ENCODE assay signal across 2 cellular contexts in genomic region chr6:38588631-38589366, GRCh38.
A peak's percentile ranks its signal among the peaks of the same experiment; 100 is the strongest.
TF ChIP-seq lines count a peak whose summit lies in the region.

No MANE protein-coding gene starts in this region.

TF ChIP-seq in K562, 482 proteins besides CTCF, POLR2A, EP300 and RAD21:
- TF ChIP-seq GTF2B (IDR thresholded peaks at IDR 0.05; ENCODE audit: extremely low read depth, insufficient read length) (no peak), CEBPG (CRISPR knock-in tag; IDR thresholded peaks at IDR 0.05) (no peak), CEBPG (tag; conservative IDR thresholded peaks at IDR 0.05 in 1 of 2, IDR thresholded peaks at IDR 0.05 in 1 of 2) (peak; percentile 9 to 32; a peak in 1 of 4 replicates)

TF ChIP-seq in SK-N-SH, 30 proteins besides CTCF, POLR2A, EP300 and RAD21:
- TF ChIP-seq IRF3 (IDR thresholded peaks at IDR 0.05; ENCODE audit: low read depth, low read length) (no peak), YY1 (IDR thresholded peaks at IDR 0.05; ENCODE audit: low read depth) (no peak)
